In genomic region chr9:72453797-72454196, GRCh38 we compare ENCODE assay signal across 21 cellular contexts.
DNase-seq lines count a peak whose midpoint lies in the region; ATAC-seq, FAIRE-seq and TF ChIP-seq lines count a peak whose summit lies in the region.
"Had no signal": no experiment of that assay in that cellular context is flagged by ENCODE, and none has a peak within 500 bp of the region (broad histone marks: within the 10 kb centered on the region; RNA-seq: fewer than 3 reads in every experiment).

No MANE protein-coding gene starts in this region.

- peak overlapping the region; percentile 95 for H3K27ac ChIP-seq in HUES64 (ENCODE audit: low read depth, low read length)
- peak overlapping the region; percentile 65 for H3K27ac ChIP-seq in iPS-20b (ENCODE audit: low read length)
- peak overlapping the region in 2 of 4 donors; percentile 12 to 63 for H3K27ac ChIP-seq in pancreas
- H3K27ac ChIP-seq: KMS-11, SJCRH30 had no signal

- no peaks in the 10 kb centered on the region for H3K36me3 ChIP-seq in HUES64 (ENCODE audit: insufficient read depth, low read length)
- H3K36me3 ChIP-seq in iPS-20b (ENCODE audit: insufficient read depth, low read depth, low read length): no peaks in the 10 kb centered on the region
- no peaks in the 10 kb centered on the region for H3K36me3 ChIP-seq in pancreas
- H3K36me3 ChIP-seq in mucosa of descending colon (ENCODE audit: low read depth): no peaks in the 10 kb centered on the region
- H3K36me3 ChIP-seq: SJCRH30 had no signal

- H3K4me1 ChIP-seq in HUES64 (ENCODE audit: insufficient read depth, low read length) (peaks cover 26% of the 10 kb centered on the region), iPS-20b (ENCODE audit: insufficient read depth, low read length) (peaks cover 22% of the 10 kb centered on the region), pancreas (peaks cover 23 to 39% (median 26%) of the 10 kb centered on the region in 3 donors), mucosa of descending colon (ENCODE audit: low read depth) (no peaks in the 10 kb centered on the region)

- no peaks in the 10 kb centered on the region for H3K9me3 ChIP-seq in HUES64 (ENCODE audit: insufficient read depth, low read depth, low read length)
- H3K9me3 ChIP-seq in iPS-20b (ENCODE audit: insufficient read depth, low read depth, low read length): no peaks in the 10 kb centered on the region
- H3K9me3 ChIP-seq in pancreas: no peaks in the 10 kb centered on the region
- no peaks in the 10 kb centered on the region for H3K9me3 ChIP-seq in mucosa of descending colon
- H3K9me3 ChIP-seq: SJCRH30 had no signal

- H3K9ac ChIP-seq in HUES64 (ENCODE audit: low read depth, low read length) (no peak overlapping the region), iPS-20b (ENCODE audit: low read depth, low read length) (0 out of 2 replicates have a peak overlapping the region, but pooled peaks have one; percentile 25)
- H3K9ac ChIP-seq: KMS-11 had no signal

- TF ChIP-seq CTCF in pancreas (IDR thresholded peaks at IDR 0.05) (no peak), mucosa of descending colon (IDR thresholded peaks at IDR 0.05) (no peak)

- DNase-seq in pancreas (no peak), mucosa of descending colon (no peak)
- DNase-seq in stimulated activated CD8-positive, alpha-beta memory T cell treated with anti-CD3 and anti-CD28 coated beads, Interleukin-4, amount 100 ng/mL, for 48 hours: no peak
- DNase-seq: CD4-positive, CD25-positive, alpha-beta regulatory T cell; DMS79 treated with DMSO at 0.1 percent for 48 hours; IMR-90; NCI-H1092 treated with DMSO at 0.1 percent for 48 hours; NCI-H1436 treated with DMSO at 0.1 percent for 48 hours; NCI-H1930; NCI-H226; NCI-H524; NCI-H82; SJCRH30; T-helper 1 cell had no signal

- H3K27me3 ChIP-seq in HUES64 (ENCODE audit: insufficient read depth, low read length) (no peaks in the 10 kb centered on the region), iPS-20b (ENCODE audit: insufficient read depth, low read length) (no peaks in the 10 kb centered on the region), pancreas (no peaks in the 10 kb centered on the region)
- H3K27me3 ChIP-seq: SJCRH30 had no signal

- no peak for FAIRE-seq in pancreas (lab: Jason Lieb, UNC)
- FAIRE-seq: RCC 7860 had no signal

- 93% methylated on average over 3 of the region's 3 CpGs for WGBS in HUES64
- 33 to 42% methylated on average over 3 of the region's 3 CpGs for WGBS in pancreas, 2 donors

- ATAC-seq in GM18861 (IDR thresholded peaks at IDR 0.05; ENCODE audit: unreplicated experiment) (peak; percentile 44), pancreas (peak in 3 of 4 donors; percentile 50 to 73 (median 72)), GM21526 (IDR thresholded peaks at IDR 0.05; ENCODE audit: low FRiP score, unreplicated experiment) (no peak), mucosa of descending colon (no peak)
- ATAC-seq: GM23338 had no signal

- H3K4me3 ChIP-seq in HUES64 (ENCODE audit: low read length): no peak overlapping the region
- no peak overlapping the region for H3K4me3 ChIP-seq in iPS-20b (ENCODE audit: low read length)
- H3K4me3 ChIP-seq in pancreas: no peak overlapping the region
- H3K4me3 ChIP-seq in mucosa of descending colon: no peak overlapping the region
- H3K4me3 ChIP-seq: GM23338, SJCRH30 had no signal

- intact Hi-C loops in pancreas (cut with DNase I): no loop called here
- intact Hi-C loops in mucosa of descending colon (cut with DNase I, micrococcal nuclease): no loop called here

Comparison
In these comparisons a context has a peak if more than half of its experiments do, and no peak if none do; other contexts are left out.
1. ATAC-seq: peak in GM18861 (single experiment) and pancreas (3 of 4); none in GM21526 (single experiment) and mucosa of descending colon (single experiment).